In the genomic region with DNA sequence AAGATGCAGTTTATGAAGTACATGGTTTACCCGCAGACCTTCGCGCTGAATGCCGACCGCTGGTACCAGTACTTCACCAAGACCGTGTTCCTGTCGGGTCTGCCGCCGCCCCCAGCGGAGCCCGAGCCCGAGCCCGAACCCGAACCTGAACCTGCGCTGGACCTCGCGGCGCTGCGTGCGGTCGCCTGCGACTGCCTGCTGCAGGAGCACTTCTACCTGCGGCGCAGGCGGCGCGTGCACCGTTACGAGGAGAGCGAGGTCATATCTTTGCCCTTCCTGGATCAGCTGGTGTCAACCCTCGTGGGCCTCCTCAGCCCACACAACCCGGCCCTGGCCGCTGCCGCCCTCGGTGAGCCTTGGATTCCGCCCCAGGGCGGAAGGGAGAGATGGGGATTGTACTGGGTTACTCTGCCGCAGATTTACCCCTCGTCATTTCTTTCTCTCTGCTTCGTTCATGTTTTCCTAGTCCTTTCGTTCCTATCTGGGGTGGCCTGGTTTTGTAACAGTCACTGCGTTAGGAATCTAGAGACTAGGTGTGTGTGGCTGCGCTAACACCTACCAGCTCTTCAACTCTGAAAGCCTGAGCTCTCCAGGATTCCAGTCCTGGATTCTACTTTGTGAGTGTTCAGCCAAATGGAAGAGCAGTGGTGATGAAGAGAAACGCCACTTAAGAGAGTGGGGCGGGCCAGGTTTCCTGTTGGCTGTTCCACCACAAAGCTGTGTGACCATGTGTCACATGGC, we compare ENCODE assay signal across 1 cellular context.
TF ChIP-seq lines count a peak whose summit lies in the region.

No MANE protein-coding gene starts in this region.

TF ChIP-seq in H1, 55 proteins besides CTCF, POLR2A, EP300 and RAD21 (continued from another document):
- TF ChIP-seq TBP (IDR thresholded peaks at IDR 0.05; ENCODE audit: low read depth, low read length) (peak; percentile 12; the same call in 1 of the 2 replicates), RXRA (IDR thresholded peaks at IDR 0.05; ENCODE audit: insufficient read depth, low read depth, low read length) (no peak), ASH2L (IDR thresholded peaks at IDR 0.05; ENCODE audit: low read length) (peak; percentile 91), RBBP5 (IDR thresholded peaks at IDR 0.05; ENCODE audit: borderline replicate concordance, low read depth, low read length) (peak; percentile 29; the same call in 1 of the 2 replicates), NANOG (IDR thresholded peaks at IDR 0.05; ENCODE audit: insufficient read depth, low read depth, low read length, poor library complexity, severe bottlenecking) (no peak), PHF8 (conservative IDR thresholded peaks at IDR 0.05; ENCODE audit: low read depth, low read length) (peak; percentile 50), GABPA (IDR thresholded peaks at IDR 0.05; ENCODE audit: borderline replicate concordance, insufficient read depth, low read length) (no peak)
- TF ChIP-seq, protein P1, sequence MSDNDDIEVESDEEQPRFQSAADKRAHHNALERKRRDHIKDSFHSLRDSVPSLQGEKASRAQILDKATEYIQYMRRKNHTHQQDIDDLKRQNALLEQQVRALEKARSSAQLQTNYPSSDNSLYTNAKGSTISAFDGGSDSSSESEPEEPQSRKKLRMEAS (IDR thresholded peaks at IDR 0.05) = peak; percentile 64; the same call in 1 of the 2 replicates
